ENCODE assay signal across 1 cellular context in the genomic region with DNA sequence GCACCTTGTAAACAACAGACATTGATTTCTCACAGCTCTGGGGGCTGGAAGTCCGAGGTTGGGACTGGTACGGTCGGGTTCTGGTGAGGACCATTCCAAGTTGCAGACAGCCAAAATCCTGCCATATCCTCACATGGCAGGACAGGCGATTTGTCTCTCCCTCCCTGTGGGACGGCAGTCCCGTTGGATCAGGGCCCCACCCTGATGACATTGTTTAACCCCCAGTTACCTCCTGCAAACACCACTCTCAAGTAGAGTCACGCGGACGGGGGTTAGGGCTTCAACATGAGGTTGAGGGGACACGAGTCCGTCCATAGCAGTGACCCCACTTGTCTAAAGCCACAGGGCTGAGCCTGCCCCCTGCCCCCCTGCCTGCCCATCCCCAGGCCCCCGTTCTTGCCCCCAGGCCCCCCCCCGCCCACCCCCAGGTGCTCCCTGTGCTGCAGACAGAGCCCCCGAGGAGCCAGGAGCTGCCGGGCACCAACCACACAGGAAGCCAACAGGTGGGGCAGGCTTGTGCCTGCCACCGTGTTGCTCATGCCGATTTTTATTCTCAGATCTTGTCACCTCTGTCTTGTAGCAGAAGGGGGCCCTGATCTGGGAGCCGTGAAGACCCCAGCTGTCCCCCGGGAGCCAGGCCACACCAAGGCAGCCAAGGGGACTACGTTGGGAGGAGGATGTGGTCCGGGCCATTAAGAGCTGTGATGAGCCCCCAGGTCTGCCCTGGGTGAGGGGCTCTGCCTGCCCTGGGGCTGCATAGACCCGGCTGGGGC.
TF ChIP-seq lines count a peak whose summit lies in the region.

No MANE protein-coding gene starts in this region.

TF ChIP-seq in IMR-90, 13 proteins besides CTCF, POLR2A, EP300 and RAD21 (continued from another document):
- TF ChIP-seq ELK1 (IDR thresholded peaks at IDR 0.05; ENCODE audit: borderline replicate concordance, low read depth, low read length): no peak
- no peak for TF ChIP-seq RFX5 (IDR thresholded peaks at IDR 0.05; ENCODE audit: low read depth, low read length)
- TF ChIP-seq MAZ (IDR thresholded peaks at IDR 0.05; ENCODE audit: borderline replicate concordance, low read depth, low read length): no peak
- TF ChIP-seq BHLHE40 (IDR thresholded peaks at IDR 0.05; ENCODE audit: low read depth, low read length): no peak
- TF ChIP-seq SMC3 (IDR thresholded peaks at IDR 0.05; ENCODE audit: low read depth, low read length): no peak
- TF ChIP-seq CEBPB (IDR thresholded peaks at IDR 0.05; ENCODE audit: low read depth, low read length): no peak
